Comparison of ENCODE assay signal across 19 cellular contexts in the genomic region with DNA sequence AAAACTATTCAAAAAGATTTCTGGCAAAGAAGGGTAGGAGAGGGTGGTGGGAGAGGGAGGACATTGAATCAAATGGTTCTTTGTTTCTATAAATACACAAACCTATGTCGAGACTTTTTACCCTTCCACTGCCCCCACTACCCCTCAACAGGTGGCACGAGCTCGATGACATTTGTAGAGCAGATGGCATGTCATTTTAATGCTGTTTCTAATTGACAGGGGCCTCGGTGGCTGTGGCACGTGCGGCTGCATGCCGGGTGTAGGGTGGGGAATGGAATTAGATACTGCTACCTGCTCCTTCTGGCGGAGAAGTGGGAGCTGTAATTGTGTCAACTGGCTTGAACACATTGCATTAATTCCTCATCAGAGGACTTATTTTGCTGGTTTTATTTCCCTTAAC.
"Had no signal": no experiment of that assay in that cellular context is flagged by ENCODE, and none has a peak within 500 bp of the region (broad histone marks: within the 10 kb centered on the region; RNA-seq: fewer than 3 reads in every experiment).

No MANE protein-coding gene starts in this region.

- H3K36me3 ChIP-seq: lower lobe of right lung, right lobe of liver, suprapubic skin had no signal

- H3K27me3 ChIP-seq: right lobe of liver, suprapubic skin had no signal

- H3K27ac Mint-ChIP-seq: activated CD8-positive, alpha-beta memory T cell treated with anti-CD3 and anti-CD28 coated beads, Interleukin-2, amount 10 ng/mL, durations not matched to agents 7 days and 5 days; activated naive CD4-positive, alpha-beta T cell treated with anti-CD3 and anti-CD28 coated beads, Interleukin-2, amount 50 U/mL, for 24 hours; activated T-cell treated with anti-CD3 and anti-CD28 coated beads, Interleukin-2, amount 50 U/mL, for 24 hours; dendritic cell treated with granulocyte-macrophage colony-stimulating factor and Interleukin-4, amounts not matched to agents 40 ng/mL and 50 ng/mL, for 4 days; natural killer cell treated with Interleukin-12 subunit alpha and Interleukin-12 subunit beta and Interleukin-15 and Interleukin-18, amount 100 ng/mL, for 72 hours; T-helper 2 cell treated with Interferon-gamma antibody and Interleukin-4, amounts not matched to agents 5 μg/mL and 100 μg/mL, for 36 hours had no signal

- H3K27ac ChIP-seq: lower lobe of right lung, psoas muscle, right lobe of liver, suprapubic skin had no signal

- DNase-seq: activated CD4-positive, alpha-beta T cell treated with anti-CD3 and anti-CD28 coated beads for 1 hour; activated CD4-positive, alpha-beta T cell treated with anti-CD3 and anti-CD28 coated beads, Interleukin-2, amount 50 U/mL, for 48 hours; activated CD8-positive, alpha-beta memory T cell treated with anti-CD3 and anti-CD28 coated beads, Interleukin-2, amount 10 ng/mL, durations not matched to agents 7 days and 5 days; activated effector memory CD4-positive, alpha-beta T cell treated with Interleukin-2 at 50 U/mL for 16 hours; activated T-cell treated with anti-CD3 and anti-CD28 coated beads, Interleukin-2, amount 50 U/mL, for 24 hours; erythroblast; hippocampal formation; kidney glomerular epithelial cell; lower lobe of right lung; psoas muscle; right lobe of liver; stimulated activated CD4-positive, alpha-beta T cell treated with anti-CD3 and anti-CD28 coated beads, Interleukin-2, amount 100 ng/mL, for 24 hours; stimulated activated naive CD4-positive, alpha-beta T cell treated with Interleukin-2 at 50 U/mL for 16 hours had no signal

- H3K27me3 Mint-ChIP-seq: activated naive CD4-positive, alpha-beta T cell treated with anti-CD3 and anti-CD28 coated beads, Interleukin-2, amount 50 U/mL, for 24 hours; central memory CD8-positive, alpha-beta T cell had no signal

- H3K36me3 Mint-ChIP-seq: activated CD8-positive, alpha-beta memory T cell treated with anti-CD3 and anti-CD28 coated beads, Interleukin-2, amount 10 ng/mL, durations not matched to agents 7 days and 5 days; activated naive CD4-positive, alpha-beta T cell treated with anti-CD3 and anti-CD28 coated beads, Interleukin-2, amount 50 U/mL, for 24 hours; natural killer cell treated with Interleukin-12 subunit alpha and Interleukin-12 subunit beta and Interleukin-15 and Interleukin-18, amount 100 ng/mL, for 72 hours had no signal

- H3K9me3 Mint-ChIP-seq: activated naive CD4-positive, alpha-beta T cell treated with anti-CD3 and anti-CD28 coated beads, Interleukin-2, amount 50 U/mL, for 24 hours; activated T-cell treated with anti-CD3 and anti-CD28 coated beads, Interleukin-2, amount 50 U/mL, for 24 hours; central memory CD8-positive, alpha-beta T cell; dendritic cell treated with granulocyte-macrophage colony-stimulating factor and Interleukin-4, amounts not matched to agents 40 ng/mL and 50 ng/mL, for 4 days; natural killer cell treated with Interleukin-12 subunit alpha and Interleukin-12 subunit beta and Interleukin-15 and Interleukin-18, amount 100 ng/mL, for 72 hours; T-helper 2 cell treated with Interferon-gamma antibody and Interleukin-4, amounts not matched to agents 5 μg/mL and 100 μg/mL, for 36 hours had no signal

- H3K4me3 Mint-ChIP-seq: activated CD8-positive, alpha-beta memory T cell treated with anti-CD3 and anti-CD28 coated beads, Interleukin-2, amount 10 ng/mL, durations not matched to agents 7 days and 5 days; activated naive CD4-positive, alpha-beta T cell treated with anti-CD3 and anti-CD28 coated beads, Interleukin-2, amount 50 U/mL, for 24 hours; activated T-cell treated with anti-CD3 and anti-CD28 coated beads, Interleukin-2, amount 50 U/mL, for 24 hours; central memory CD8-positive, alpha-beta T cell; dendritic cell treated with granulocyte-macrophage colony-stimulating factor and Interleukin-4, amounts not matched to agents 40 ng/mL and 50 ng/mL, for 4 days; natural killer cell treated with Interleukin-12 subunit alpha and Interleukin-12 subunit beta and Interleukin-15 and Interleukin-18, amount 100 ng/mL, for 72 hours; T-helper 2 cell treated with Interferon-gamma antibody and Interleukin-4, amounts not matched to agents 5 μg/mL and 100 μg/mL, for 36 hours had no signal

- H3K4me3 ChIP-seq: lower lobe of right lung, psoas muscle, right lobe of liver, suprapubic skin had no signal

- H3K9me3 ChIP-seq: lower lobe of right lung, psoas muscle, right lobe of liver, suprapubic skin had no signal

- ATAC-seq: activated CD8-positive, alpha-beta memory T cell treated with anti-CD3 and anti-CD28 coated beads, Interleukin-2, amount 10 ng/mL, durations not matched to agents 7 days and 5 days; lower lobe of right lung; natural killer cell treated with Interleukin-12 subunit alpha and Interleukin-12 subunit beta and Interleukin-15 and Interleukin-18, amount 100 ng/mL, for 72 hours; psoas muscle; right lobe of liver had no signal

- H3K4me1 ChIP-seq: lower lobe of right lung, right lobe of liver had no signal

- H3K4me1 Mint-ChIP-seq: activated CD8-positive, alpha-beta memory T cell treated with anti-CD3 and anti-CD28 coated beads, Interleukin-2, amount 10 ng/mL, durations not matched to agents 7 days and 5 days; activated naive CD4-positive, alpha-beta T cell treated with anti-CD3 and anti-CD28 coated beads, Interleukin-2, amount 50 U/mL, for 24 hours; central memory CD8-positive, alpha-beta T cell had no signal
